In genomic region chr20:62354031-62354808, GRCh38 we compare ENCODE assay signal across 15 cellular contexts. TPM values are rescaled to one million over a fixed set of nuclear protein-coding genes. Genes with fewer than 3 reads are reported as not detected.
A peak's percentile ranks its signal among the peaks of the same experiment; 100 is the strongest.
DNase-seq lines count a peak whose midpoint lies in the region; ATAC-seq, FAIRE-seq and TF ChIP-seq lines count a peak whose summit lies in the region.
"Had no signal": no experiment of that assay in that cellular context is flagged by ENCODE, and none has a peak within 500 bp of the region (broad histone marks: within the 10 kb centered on the region; RNA-seq: fewer than 3 reads in every experiment).

No MANE protein-coding gene starts in this region.

- peaks cover 0 to 48% of the 10 kb centered on the region in 2 experiments; a peak in 1 of 3 replicates for H3K36me3 ChIP-seq in HEK293 (ENCODE audit: control insufficient read depth in 2 of 2, insufficient read depth in 1 of 2, low read length in 2 of 2)
- H3K36me3 ChIP-seq in K562 (ENCODE audit: control insufficient read depth, insufficient read depth, low read length) = peaks cover 71% of the 10 kb centered on the region; the same call in 2 of the 3 replicates
- H3K36me3 ChIP-seq in HepG2 (replicated peaks in 1 of 2; ENCODE audit: control insufficient read depth in 1 of 2, insufficient read depth in 2 of 2, low read length in 2 of 2) = peaks cover 41 to 45% of the 10 kb centered on the region in 2 experiments
- H3K36me3 ChIP-seq in thyroid gland = peaks cover 0 to 14% of the 10 kb centered on the region in 2 donors
- peaks cover 17% of the 10 kb centered on the region for H3K36me3 ChIP-seq in HAP-1 (replicated peaks)
- H3K36me3 ChIP-seq: BE2C, neutrophil had no signal

- WGBS in K562 (ENCODE audit: insufficient coverage, low coverage, missing lambda C conversion rate) = 68% methylated on average over 10 of the region's 14 CpGs
- WGBS in HepG2 (ENCODE audit: low lambda C conversion rate) = 60% methylated on average over 10 of the region's 14 CpGs
- WGBS in thyroid gland, 2 donors = 84 to 88% methylated on average over 11 to 12 of the region's 14 CpGs

- in situ Hi-C loops in K562 (cut with MboI) = no loop called here
- in situ Hi-C loops in HepG2 (cut with HindIII; ENCODE audit: extremely low pct_ligation_motif_present, low pct_unique_long_range_greater_than_20kb) = no loop called here
- in situ Hi-C loops in HAP-1 (cut with MboI; ENCODE audit: low sequenced_read_pairs) = no loop called here

- H2AFZ ChIP-seq in K562 (ENCODE audit: low read depth, low read length) (no peak overlapping the region), HepG2 (ENCODE audit: low read length) (no peak overlapping the region)

- FAIRE-seq in K562 (lab: Jason Lieb, UNC) = no peak
- FAIRE-seq in HepG2 (lab: Jason Lieb, UNC) = no peak
- no peak for FAIRE-seq in H54 (lab: Jason Lieb, UNC)

- TF ChIP-seq RAD21 in K562 (CRISPR knock-in tag; conservative IDR thresholded peaks at IDR 0.05 in 1 of 2, IDR thresholded peaks at IDR 0.05 in 1 of 2) (no peak), HepG2 (CRISPR knock-in tag; IDR thresholded peaks at IDR 0.05) (no peak)

- H3K9me1 ChIP-seq in K562 (ENCODE audit: control insufficient read depth, insufficient read depth, low read length) = peaks cover 2% of the 10 kb centered on the region

- H3K9ac ChIP-seq in K562 (ENCODE audit: insufficient read depth in 1 of 2, low read depth in 2 of 2, low read length in 2 of 2) = peak overlapping the region in 1 of 2 experiments; percentile 73; a peak in 2 of 4 replicates
- peak overlapping the region; percentile 42; the same call in 1 of the 2 replicates for H3K9ac ChIP-seq in HepG2 (ENCODE audit: insufficient read depth, low read depth, low read length)

- CTCF ChIA-PET in HEK293 (lab: Yijun Ruan, JAX) (interaction anchor here (1.9 kb wide), 1 partner anchor 10 kb away, joined by 6 read pairs; no protein-coding TSS in a partner anchor), K562 (lab: Yijun Ruan, JAX; ENCODE audit: low intra/inter-chr PET ratio) (no interaction called here), HepG2 (lab: Yijun Ruan, JAX; ENCODE audit: low intra/inter-chr PET ratio, low total read pairs) (no interaction called here)

- TF ChIP-seq POLR2A in K562 (conservative IDR thresholded peaks at IDR 0.05) (no peak), HepG2 (IDR thresholded peaks at IDR 0.05; ENCODE audit: insufficient read depth in 1 of 2, low read depth in 2 of 2, low read length in 2 of 2) (no peak), thyroid gland (IDR thresholded peaks at IDR 0.05) (no peak), H54 (IDR thresholded peaks at IDR 0.05; ENCODE audit: low read depth, low read length) (no peak)

- H3K4me3 ChIP-seq in HEK293 (ENCODE audit: low read depth, low read length) (no peak overlapping the region), K562 (no peak overlapping the region), HepG2 (replicated peaks in 1 of 3; ENCODE audit: insufficient read depth in 1 of 3, low read depth in 2 of 3, low read length in 3 of 3) (peak overlapping the region in 1 of 3 experiments; percentile 16; a peak in 1 of 6 replicates), thyroid gland (replicated peaks in 1 of 3) (no peak overlapping the region), HAP-1 (no peak overlapping the region)
- H3K4me3 ChIP-seq: left lung had no signal

- BruUV-seq in K562 (replicated peaks; lab: Mats Ljungman, UMichigan) (no TSS peak), HepG2 (replicated peaks; lab: Mats Ljungman, UMichigan) (no TSS peak)

- TF ChIP-seq CTCF in HEK293 (tag by site-specific recombination; IDR thresholded peaks at IDR 0.05) (no peak), K562 (IDR thresholded peaks at IDR 0.05 in 2 of 3, conservative IDR thresholded peaks at IDR 0.05 in 1 of 3; ENCODE audit: insufficient read depth in 2 of 3, low read depth in 1 of 3, low read length in 3 of 3) (no peak), HepG2 (CRISPR knock-in tag; IDR thresholded peaks at IDR 0.05) (peak; percentile 37), thyroid gland (IDR thresholded peaks at IDR 0.05) (no peak)

- H3K4me2 ChIP-seq in K562 (ENCODE audit: insufficient read depth, low read length) (no peak overlapping the region), HepG2 (ENCODE audit: low read depth, low read length) (peak overlapping the region; percentile 62)

- TF ChIP-seq EP300 in K562 (IDR thresholded peaks at IDR 0.05; ENCODE audit: low read length) (no peak), HepG2 (IDR thresholded peaks at IDR 0.05; ENCODE audit: low read depth in 2 of 2, low read length in 2 of 2) (no peak), HepG2 (CRISPR knock-in tag; IDR thresholded peaks at IDR 0.05; ENCODE audit: borderline replicate concordance) (no peak)

- POLR2A ChIA-PET in HEK293 (lab: Yijun Ruan, JAX) (no interaction called here), K562 (lab: Yijun Ruan, JAX) (interaction anchor here (1.0 kb wide), 1 partner anchor 13 kb away, joined by 4 read pairs; no protein-coding TSS in a partner anchor), HepG2 (lab: Yijun Ruan, JAX) (interaction anchor here (1.0 to 5.8 kb wide), 5 partner anchors 10 to 50 kb away, joined by 3 to 78 read pairs (median 6); partner anchors contain the start of gene LAMA5)

- ATAC-seq in K562 (no peak), HepG2 (peak; percentile 8)
- ATAC-seq: activated CD4-positive, CD25-positive, alpha-beta regulatory T cell treated with anti-CD3 and anti-CD28 coated beads, Interleukin-2, amount 50 U/mL, for 24 hours; activated naive CD4-positive, alpha-beta T cell treated with anti-CD3 and anti-CD28 coated beads, Interleukin-2, amount 50 U/mL, for 72 hours; left lung; T-cell had no signal

- H4K20me1 ChIP-seq in K562 (replicated peaks; ENCODE audit: control insufficient read depth, insufficient read depth, low read length) = 0 out of 2 replicates have a peak, but pooled peaks cover 3% of the 10 kb centered on the region
- peaks cover 20% of the 10 kb centered on the region; the same call in 1 of the 2 replicates for H4K20me1 ChIP-seq in HepG2 (ENCODE audit: insufficient read depth, low read length)

- no peak for DNase-seq in K562 (ENCODE audit: extremely low read depth in 1 of 4, low spot score in 3 of 4)
- DNase-seq in HepG2 (ENCODE audit: low spot score) = no peak
- DNase-seq in thyroid gland = no peak
- no peak for DNase-seq in HAP-1 (ENCODE audit: low spot score in 2 of 2)
- no peak for DNase-seq in H54 (ENCODE audit: insufficient read length, low spot score)
- DNase-seq in posterior vena cava (ENCODE audit: low spot score) = no peak
- DNase-seq: activated T-cell treated with anti-CD3 and anti-CD28 coated beads for 4 hours, BE2C, DMS79 treated with DMSO at 0.1 percent for 48 hours, T-cell had no signal

- H3K9me3 ChIP-seq in HEK293 (ENCODE audit: control insufficient read depth, insufficient read depth, low read depth, low read length) (no peaks in the 10 kb centered on the region), K562 (replicated peaks; ENCODE audit: control insufficient read depth, insufficient read depth, low read depth, low read length) (no peaks in the 10 kb centered on the region), HepG2 (ENCODE audit: low read length) (no peaks in the 10 kb centered on the region), thyroid gland (no peaks in the 10 kb centered on the region), HAP-1 (no peaks in the 10 kb centered on the region)
- H3K9me3 ChIP-seq: BE2C, left lung, neutrophil had no signal

- H3K27me3 ChIP-seq in K562 (ENCODE audit: control insufficient read depth in 2 of 2, insufficient read depth in 2 of 2, low read length in 2 of 2) (no peaks in the 10 kb centered on the region), HepG2 (ENCODE audit: control insufficient read depth in 1 of 2, insufficient read depth in 2 of 2, low read length in 2 of 2) (no peaks in the 10 kb centered on the region), thyroid gland (no peaks in the 10 kb centered on the region), HAP-1 (ENCODE audit: low read depth) (no peaks in the 10 kb centered on the region)
- H3K27me3 ChIP-seq: BE2C had no signal

- intact Hi-C loops in K562 (cut with micrococcal nuclease) = no loop called here
- intact Hi-C loops in HepG2 (cut with micrococcal nuclease; ENCODE audit: unreplicated experiment) = loop anchor here (2.0 kb wide), 1 partner anchor 17 kb away; no protein-coding TSS in a partner anchor
- intact Hi-C loops in thyroid gland (cut with DNase I) = no loop called here
- intact Hi-C loops in posterior vena cava (cut with DNase I) = no loop called here

- H3K4me1 ChIP-seq in HEK293 (ENCODE audit: control insufficient read depth, insufficient read depth, low read length) (peaks cover 8% of the 10 kb centered on the region), K562 (replicated peaks in 1 of 2; ENCODE audit: control insufficient read depth in 2 of 2, insufficient read depth in 2 of 2, low read length in 2 of 2) (peaks cover 26 to 85% of the 10 kb centered on the region in 2 experiments), HepG2 (ENCODE audit: insufficient read depth, low read length) (peaks cover 56% of the 10 kb centered on the region), thyroid gland (peaks cover 74 to 94% of the 10 kb centered on the region in 2 donors), HAP-1 (no peaks in the 10 kb centered on the region)

- peaks cover 47% of the 10 kb centered on the region for H3K79me2 ChIP-seq in K562 (ENCODE audit: control insufficient read depth, insufficient read depth, low read length)
- H3K79me2 ChIP-seq in HepG2 (ENCODE audit: insufficient read depth, low read length) = peaks cover 21% of the 10 kb centered on the region

- H3K27ac ChIP-seq in HEK293 (ENCODE audit: extremely low read depth, low read depth, low read length) = no peak overlapping the region
- H3K27ac ChIP-seq in K562 (ENCODE audit: extremely low read depth, low read depth, low read length) = no peak overlapping the region
- H3K27ac ChIP-seq in HepG2 (ENCODE audit: extremely low read length, insufficient read depth, low read length) = peak overlapping the region; percentile 56
- H3K27ac ChIP-seq in thyroid gland = peak overlapping the region in 2 of 3 donors; percentile 90 to 97
- H3K27ac ChIP-seq: neutrophil had no signal

RNA-seq across cellular contexts. Expression of gene LAMA5, which starts 12.9 kb away (rescaled TPM):
- total RNA-seq in K562 (2011; cell fraction: chromatin; rRNA removed; ENCODE audit: low replicate concordance) = 218 and 612 TPM in 2 replicates
- total RNA-seq in K562 (2011; cell fraction: nucleolus; rRNA removed) = 256 and 378 TPM in 2 replicates
- 206 and 238 TPM in 2 replicates for total RNA-seq in K562 (2011; cell fraction: nucleoplasm; rRNA removed)
- total RNA-seq in K562 (2014; rRNA removed) = 26.4 and 38.3 TPM in 2 replicates
- total RNA-seq in K562 (2014; rRNA removed; fragmentation: Illumina TruSeq; extraction: Trizol) = 2.2 and 3.2 TPM in 2 replicates
- 11.3 and 11.7 TPM in 2 replicates for total RNA-seq in K562 (2015; rRNA removed; fragmentation: Illumina TruSeq; extraction: Trizol)
- 86.4 and 101 TPM in 2 replicates for total RNA-seq in K562 (2021)
- 4.4 and 10.0 TPM in 2 replicates for polyA plus RNA-seq in K562 (2011; rRNA removed)
- polyA plus RNA-seq in K562 (2011; cell fraction: cytosol; rRNA removed) = 3.9 and 11.1 TPM in 2 replicates
- polyA plus RNA-seq in K562 (2011; cell fraction: nucleus; rRNA removed) = 130 and 166 TPM in 2 replicates
- polyA plus RNA-seq in K562 (2012) = 49.7 and 63.1 TPM in 2 replicates
- polyA plus RNA-seq in K562 (2014; fragmentation: Illumina TruSeq; extraction: Trizol) = 7.8 and 20.0 TPM in 2 replicates
- polyA plus RNA-seq in K562 (2014; fragmentation: Nextera tagmentation; extraction: Ambion mirVana) = under 1 TPM; 0.31 to 0.48 TPM
- polyA plus RNA-seq in K562 (2014; rRNA removed) = 60.2 and 67.3 TPM in 2 replicates
- 1.5 and 1.9 TPM in 2 replicates for polyA minus RNA-seq in K562 (2011; rRNA and poly(A)+ RNA removed)
- polyA minus RNA-seq in K562 (2011; cell fraction: cytosol; rRNA and poly(A)+ RNA removed) = 11.0 and 21.3 TPM in 2 replicates
- polyA minus RNA-seq in K562 (2011; cell fraction: nucleus; rRNA and poly(A)+ RNA removed) = 33.7 and 42.1 TPM in 2 replicates
- 28.5 and 44.7 TPM in 2 replicates for total RNA-seq in HepG2 (2016; rRNA removed; fragmentation: Illumina TruSeq; extraction: Trizol)
- 32.2 and 40.1 TPM in 2 replicates for total RNA-seq in HepG2 (2016; cell fraction: cytosol; rRNA removed; fragmentation: Illumina TruSeq; extraction: Trizol; ENCODE audit: low read depth)
- total RNA-seq in HepG2 (2016; cell fraction: insoluble cytoplasmic fraction; rRNA removed; fragmentation: Illumina TruSeq; extraction: Trizol) = 24.0 and 53.5 TPM in 2 replicates
- total RNA-seq in HepG2 (2016; cell fraction: membrane; rRNA removed; fragmentation: Illumina TruSeq; extraction: Trizol) = 23.5 and 24.2 TPM in 2 replicates
- 108 and 131 TPM in 2 replicates for total RNA-seq in HepG2 (2016; cell fraction: nucleus; rRNA removed; fragmentation: Illumina TruSeq; extraction: Trizol)
- polyA plus RNA-seq in HepG2 (2011; rRNA removed) = 21.0 and 22.7 TPM in 2 replicates
- 9.5 and 17.6 TPM in 2 replicates for polyA plus RNA-seq in HepG2 (2011; cell fraction: cytosol; rRNA removed)
- 504 and 754 TPM in 2 replicates for polyA plus RNA-seq in HepG2 (2011; cell fraction: nucleus; rRNA removed)
- polyA plus RNA-seq in HepG2 (2012) = 96.2 and 135 TPM in 2 replicates
- 12.5 and 12.7 TPM in 2 replicates for polyA plus RNA-seq in HepG2 (2016; cell fraction: cytosol; fragmentation: Illumina TruSeq; extraction: Trizol; ENCODE audit: low read depth)
- 34.3 and 49.3 TPM in 2 replicates for polyA plus RNA-seq in HepG2 (2016; cell fraction: insoluble cytoplasmic fraction; fragmentation: Illumina TruSeq; extraction: Trizol; ENCODE audit: low read depth)
- 14.2 and 17.2 TPM in 2 replicates for polyA plus RNA-seq in HepG2 (2016; cell fraction: membrane; fragmentation: Illumina TruSeq; extraction: Trizol; ENCODE audit: low read depth)
- 598 and 620 TPM in 2 replicates for polyA plus RNA-seq in HepG2 (2016; cell fraction: nucleus; fragmentation: Illumina TruSeq; extraction: Trizol; ENCODE audit: insufficient read depth, low read depth)
- 26.2 and 35.7 TPM in 2 replicates for polyA minus RNA-seq in HepG2 (2011; rRNA and poly(A)+ RNA removed; ENCODE audit: low replicate concordance)
- polyA minus RNA-seq in HepG2 (2011; cell fraction: cytosol; rRNA and poly(A)+ RNA removed) = 23.2 and 27.1 TPM in 2 replicates
- 70.0 and 71.2 TPM in 2 replicates for polyA minus RNA-seq in HepG2 (2011; cell fraction: nucleus; rRNA and poly(A)+ RNA removed)
- total RNA-seq in thyroid gland = 100 to 1,000 TPM in 3 of 4 donors, 10 to 100 TPM in 1; 93.9 to 179 (median 117) TPM
- total RNA-seq in posterior vena cava = 100 to 1,000 TPM; 131 to 183 TPM

RNA-seq across cellular contexts. Expression of gene RPS21, which starts 32.7 kb away (rescaled TPM):
- total RNA-seq in K562 (2011; cell fraction: chromatin; rRNA removed; ENCODE audit: low replicate concordance) = 256 and 439 TPM in 2 replicates
- 1,390 and 1,394 TPM in 2 replicates for total RNA-seq in K562 (2011; cell fraction: nucleolus; rRNA removed)
- total RNA-seq in K562 (2011; cell fraction: nucleoplasm; rRNA removed) = 1,168 and 2,200 TPM in 2 replicates
- total RNA-seq in K562 (2014; rRNA removed) = 1,801 and 2,504 TPM in 2 replicates
- total RNA-seq in K562 (2014; rRNA removed; fragmentation: Illumina TruSeq; extraction: Trizol) = 1,196 and 1,380 TPM in 2 replicates
- total RNA-seq in K562 (2015; rRNA removed; fragmentation: Illumina TruSeq; extraction: Trizol) = 1,567 and 1,716 TPM in 2 replicates
- 3,091 and 3,491 TPM in 2 replicates for total RNA-seq in K562 (2021)
- 5,647 and 7,256 TPM in 2 replicates for polyA plus RNA-seq in K562 (2011; rRNA removed)
- polyA plus RNA-seq in K562 (2011; cell fraction: cytosol; rRNA removed) = 8,200 and 10,658 TPM in 2 replicates
- polyA plus RNA-seq in K562 (2011; cell fraction: nucleus; rRNA removed) = 3,206 and 5,803 TPM in 2 replicates
- polyA plus RNA-seq in K562 (2012) = 4,519 and 5,994 TPM in 2 replicates
- polyA plus RNA-seq in K562 (2014; fragmentation: Illumina TruSeq; extraction: Trizol) = 1,908 and 2,386 TPM in 2 replicates
- polyA plus RNA-seq in K562 (2014; fragmentation: Nextera tagmentation; extraction: Ambion mirVana) = 1,000 to 10,000 TPM; 3,588 to 3,968 TPM
- 3,958 and 4,439 TPM in 2 replicates for polyA plus RNA-seq in K562 (2014; rRNA removed)
- polyA minus RNA-seq in K562 (2011; rRNA and poly(A)+ RNA removed) = 1,429 and 1,744 TPM in 2 replicates
- 755 and 891 TPM in 2 replicates for polyA minus RNA-seq in K562 (2011; cell fraction: cytosol; rRNA and poly(A)+ RNA removed)
- polyA minus RNA-seq in K562 (2011; cell fraction: nucleus; rRNA and poly(A)+ RNA removed) = 430 and 792 TPM in 2 replicates
- 2,584 and 2,647 TPM in 2 replicates for total RNA-seq in HepG2 (2016; rRNA removed; fragmentation: Illumina TruSeq; extraction: Trizol)
- 3,497 and 3,511 TPM in 2 replicates for total RNA-seq in HepG2 (2016; cell fraction: cytosol; rRNA removed; fragmentation: Illumina TruSeq; extraction: Trizol; ENCODE audit: low read depth)
- total RNA-seq in HepG2 (2016; cell fraction: insoluble cytoplasmic fraction; rRNA removed; fragmentation: Illumina TruSeq; extraction: Trizol) = 2,606 and 2,768 TPM in 2 replicates
- total RNA-seq in HepG2 (2016; cell fraction: membrane; rRNA removed; fragmentation: Illumina TruSeq; extraction: Trizol) = 4,939 and 5,761 TPM in 2 replicates
- total RNA-seq in HepG2 (2016; cell fraction: nucleus; rRNA removed; fragmentation: Illumina TruSeq; extraction: Trizol) = 1,156 and 1,166 TPM in 2 replicates
- 9,925 and 11,063 TPM in 2 replicates for polyA plus RNA-seq in HepG2 (2011; rRNA removed)
- 11,031 and 15,081 TPM in 2 replicates for polyA plus RNA-seq in HepG2 (2011; cell fraction: cytosol; rRNA removed)
- polyA plus RNA-seq in HepG2 (2011; cell fraction: nucleus; rRNA removed) = 5,156 and 5,267 TPM in 2 replicates
- 6,658 and 8,852 TPM in 2 replicates for polyA plus RNA-seq in HepG2 (2012)
- polyA plus RNA-seq in HepG2 (2016; cell fraction: cytosol; fragmentation: Illumina TruSeq; extraction: Trizol; ENCODE audit: low read depth) = 5,362 and 5,590 TPM in 2 replicates
- 3,197 and 3,428 TPM in 2 replicates for polyA plus RNA-seq in HepG2 (2016; cell fraction: insoluble cytoplasmic fraction; fragmentation: Illumina TruSeq; extraction: Trizol; ENCODE audit: low read depth)
- polyA plus RNA-seq in HepG2 (2016; cell fraction: membrane; fragmentation: Illumina TruSeq; extraction: Trizol; ENCODE audit: low read depth) = 5,998 and 6,820 TPM in 2 replicates
- polyA plus RNA-seq in HepG2 (2016; cell fraction: nucleus; fragmentation: Illumina TruSeq; extraction: Trizol; ENCODE audit: insufficient read depth, low read depth) = 2,753 and 2,989 TPM in 2 replicates
- 2,340 and 3,999 TPM in 2 replicates for polyA minus RNA-seq in HepG2 (2011; rRNA and poly(A)+ RNA removed; ENCODE audit: low replicate concordance)
- 1,154 and 1,167 TPM in 2 replicates for polyA minus RNA-seq in HepG2 (2011; cell fraction: cytosol; rRNA and poly(A)+ RNA removed)
- 809 and 896 TPM in 2 replicates for polyA minus RNA-seq in HepG2 (2011; cell fraction: nucleus; rRNA and poly(A)+ RNA removed)
- total RNA-seq in thyroid gland = 1,000 to 10,000 TPM; 1,818 to 3,649 (median 2,349) TPM
- total RNA-seq in posterior vena cava = 1,000 to 10,000 TPM; 1,227 to 1,253 TPM

RNA-seq across cellular contexts. Expression of gene ADRM1, which starts 51.4 kb away (rescaled TPM):
- 21.6 and 87.3 TPM in 2 replicates for total RNA-seq in K562 (2011; cell fraction: chromatin; rRNA removed; ENCODE audit: low replicate concordance)
- 87.6 and 87.7 TPM in 2 replicates for total RNA-seq in K562 (2011; cell fraction: nucleolus; rRNA removed)
- 41.0 and 41.6 TPM in 2 replicates for total RNA-seq in K562 (2011; cell fraction: nucleoplasm; rRNA removed)
- total RNA-seq in K562 (2014; rRNA removed) (223 and 261 TPM in 2 replicates), K562 (2014; rRNA removed; fragmentation: Illumina TruSeq; extraction: Trizol) (22.5 and 32.1 TPM in 2 replicates), K562 (2015; rRNA removed; fragmentation: Illumina TruSeq; extraction: Trizol) (125 and 136 TPM in 2 replicates), K562 (2021) (159 and 160 TPM in 2 replicates), HepG2 (2016; rRNA removed; fragmentation: Illumina TruSeq; extraction: Trizol) (143 and 154 TPM in 2 replicates), thyroid gland (100 to 1,000 TPM in 3 of 4 donors, 10 to 100 TPM in 1; 89.9 to 140 (median 117) TPM), posterior vena cava (10 to 100 TPM; 60.9 to 70.3 TPM)
- polyA plus RNA-seq in K562 (2011; rRNA removed) (57.6 and 67.4 TPM in 2 replicates), K562 (2014; fragmentation: Illumina TruSeq; extraction: Trizol) (49.3 and 107 TPM in 2 replicates), K562 (2014; fragmentation: Nextera tagmentation; extraction: Ambion mirVana) (10 to 100 TPM in 1 of 2 experiments, 1 to 10 TPM in 1; 5.0 to 21.6 TPM), K562 (2014; rRNA removed) (192 and 201 TPM in 2 replicates), HepG2 (2011; rRNA removed) (92.9 and 106 TPM in 2 replicates)
- 69.2 and 237 TPM in 2 replicates for polyA plus RNA-seq in K562 (2011; cell fraction: cytosol; rRNA removed)
- polyA plus RNA-seq in K562 (2011; cell fraction: nucleus; rRNA removed) = 65.6 and 116 TPM in 2 replicates
- 109 and 153 TPM in 2 replicates for polyA plus RNA-seq in K562 (2012)
- 16.1 and 32.6 TPM in 2 replicates for polyA minus RNA-seq in K562 (2011; rRNA and poly(A)+ RNA removed)
- polyA minus RNA-seq in K562 (2011; cell fraction: cytosol; rRNA and poly(A)+ RNA removed) = 51.8 and 55.0 TPM in 2 replicates
- 42.8 and 44.0 TPM in 2 replicates for polyA minus RNA-seq in K562 (2011; cell fraction: nucleus; rRNA and poly(A)+ RNA removed)
- total RNA-seq in HepG2 (2016; cell fraction: cytosol; rRNA removed; fragmentation: Illumina TruSeq; extraction: Trizol; ENCODE audit: low read depth) = 51.6 and 53.2 TPM in 2 replicates
- total RNA-seq in HepG2 (2016; cell fraction: insoluble cytoplasmic fraction; rRNA removed; fragmentation: Illumina TruSeq; extraction: Trizol) = 149 and 159 TPM in 2 replicates
- 59.3 and 62.8 TPM in 2 replicates for total RNA-seq in HepG2 (2016; cell fraction: membrane; rRNA removed; fragmentation: Illumina TruSeq; extraction: Trizol)
- 76.2 and 86.5 TPM in 2 replicates for total RNA-seq in HepG2 (2016; cell fraction: nucleus; rRNA removed; fragmentation: Illumina TruSeq; extraction: Trizol)
- polyA plus RNA-seq in HepG2 (2011; cell fraction: cytosol; rRNA removed) = 90.4 and 144 TPM in 2 replicates
- 158 and 185 TPM in 2 replicates for polyA plus RNA-seq in HepG2 (2011; cell fraction: nucleus; rRNA removed)
- 62.1 and 86.3 TPM in 2 replicates for polyA plus RNA-seq in HepG2 (2012)
- polyA plus RNA-seq in HepG2 (2016; cell fraction: cytosol; fragmentation: Illumina TruSeq; extraction: Trizol; ENCODE audit: low read depth) = 50.3 and 52.6 TPM in 2 replicates
- polyA plus RNA-seq in HepG2 (2016; cell fraction: insoluble cytoplasmic fraction; fragmentation: Illumina TruSeq; extraction: Trizol; ENCODE audit: low read depth) = 185 and 189 TPM in 2 replicates
- 54.2 and 55.6 TPM in 2 replicates for polyA plus RNA-seq in HepG2 (2016; cell fraction: membrane; fragmentation: Illumina TruSeq; extraction: Trizol; ENCODE audit: low read depth)
- polyA plus RNA-seq in HepG2 (2016; cell fraction: nucleus; fragmentation: Illumina TruSeq; extraction: Trizol; ENCODE audit: insufficient read depth, low read depth) = 165 and 171 TPM in 2 replicates
- 92.6 and 107 TPM in 2 replicates for polyA minus RNA-seq in HepG2 (2011; rRNA and poly(A)+ RNA removed; ENCODE audit: low replicate concordance)
- 50.7 and 55.0 TPM in 2 replicates for polyA minus RNA-seq in HepG2 (2011; cell fraction: cytosol; rRNA and poly(A)+ RNA removed)
- polyA minus RNA-seq in HepG2 (2011; cell fraction: nucleus; rRNA and poly(A)+ RNA removed) = 47.2 and 49.4 TPM in 2 replicates

RNA-seq across cellular contexts. Expression of gene CABLES2, which starts 52.9 kb away (rescaled TPM):
- total RNA-seq in K562 (2011; cell fraction: chromatin; rRNA removed; ENCODE audit: low replicate concordance) = 3.6 and 7.1 TPM in 2 replicates
- total RNA-seq in K562 (2011; cell fraction: nucleolus; rRNA removed) = 3.0 and 3.3 TPM in 2 replicates
- total RNA-seq in K562 (2011; cell fraction: nucleoplasm; rRNA removed) = 2.5 and 3.0 TPM in 2 replicates
- total RNA-seq in K562 (2014; rRNA removed) = 1.2 and 2.0 TPM in 2 replicates
- total RNA-seq in K562 (2014; rRNA removed; fragmentation: Illumina TruSeq; extraction: Trizol) = 0.93 and 1.3 TPM in 2 replicates
- 1.4 and 1.6 TPM in 2 replicates for total RNA-seq in K562 (2015; rRNA removed; fragmentation: Illumina TruSeq; extraction: Trizol)
- 3.7 and 4.2 TPM in 2 replicates for total RNA-seq in K562 (2021)
- 2.2 and 2.5 TPM in 2 replicates for polyA plus RNA-seq in K562 (2011; rRNA removed)
- polyA plus RNA-seq in K562 (2011; cell fraction: cytosol; rRNA removed) = 2.6 and 3.8 TPM in 2 replicates
- polyA plus RNA-seq in K562 (2011; cell fraction: nucleus; rRNA removed) = 5.3 and 9.0 TPM in 2 replicates
- 3.9 and 7.7 TPM in 2 replicates for polyA plus RNA-seq in K562 (2012)
- 2.7 and 3.2 TPM in 2 replicates for polyA plus RNA-seq in K562 (2014; fragmentation: Illumina TruSeq; extraction: Trizol)
- under 1 TPM; 0.46 to 0.72 TPM for polyA plus RNA-seq in K562 (2014; fragmentation: Nextera tagmentation; extraction: Ambion mirVana)
- polyA plus RNA-seq in K562 (2014; rRNA removed) = 2.1 and 2.2 TPM in 2 replicates
- polyA minus RNA-seq in K562 (2011; rRNA and poly(A)+ RNA removed) = 1.1 and 1.7 TPM in 2 replicates
- 5.1 and 5.4 TPM in 2 replicates for polyA minus RNA-seq in K562 (2011; cell fraction: cytosol; rRNA and poly(A)+ RNA removed)
- polyA minus RNA-seq in K562 (2011; cell fraction: nucleus; rRNA and poly(A)+ RNA removed) = 1.6 and 1.7 TPM in 2 replicates
- 9.7 and 10.2 TPM in 2 replicates for total RNA-seq in HepG2 (2016; rRNA removed; fragmentation: Illumina TruSeq; extraction: Trizol)
- 3.4 and 4.0 TPM in 2 replicates for total RNA-seq in HepG2 (2016; cell fraction: cytosol; rRNA removed; fragmentation: Illumina TruSeq; extraction: Trizol; ENCODE audit: low read depth)
- total RNA-seq in HepG2 (2016; cell fraction: insoluble cytoplasmic fraction; rRNA removed; fragmentation: Illumina TruSeq; extraction: Trizol) = 9.2 and 9.3 TPM in 2 replicates
- 13.2 and 14.3 TPM in 2 replicates for total RNA-seq in HepG2 (2016; cell fraction: membrane; rRNA removed; fragmentation: Illumina TruSeq; extraction: Trizol)
- total RNA-seq in HepG2 (2016; cell fraction: nucleus; rRNA removed; fragmentation: Illumina TruSeq; extraction: Trizol) = 5.6 and 7.3 TPM in 2 replicates
- 5.2 and 5.9 TPM in 2 replicates for polyA plus RNA-seq in HepG2 (2011; rRNA removed)
- 4.8 and 5.4 TPM in 2 replicates for polyA plus RNA-seq in HepG2 (2011; cell fraction: cytosol; rRNA removed)
- 6.8 and 7.6 TPM in 2 replicates for polyA plus RNA-seq in HepG2 (2011; cell fraction: nucleus; rRNA removed)
- 4.7 and 5.4 TPM in 2 replicates for polyA plus RNA-seq in HepG2 (2012)
- 7.5 and 8.3 TPM in 2 replicates for polyA plus RNA-seq in HepG2 (2016; cell fraction: cytosol; fragmentation: Illumina TruSeq; extraction: Trizol; ENCODE audit: low read depth)
- polyA plus RNA-seq in HepG2 (2016; cell fraction: insoluble cytoplasmic fraction; fragmentation: Illumina TruSeq; extraction: Trizol; ENCODE audit: low read depth) = 20.6 and 26.7 TPM in 2 replicates
- 20.0 and 22.1 TPM in 2 replicates for polyA plus RNA-seq in HepG2 (2016; cell fraction: membrane; fragmentation: Illumina TruSeq; extraction: Trizol; ENCODE audit: low read depth)
- polyA plus RNA-seq in HepG2 (2016; cell fraction: nucleus; fragmentation: Illumina TruSeq; extraction: Trizol; ENCODE audit: insufficient read depth, low read depth) = 18.8 and 19.3 TPM in 2 replicates
- 5.3 and 6.3 TPM in 2 replicates for polyA minus RNA-seq in HepG2 (2011; rRNA and poly(A)+ RNA removed; ENCODE audit: low replicate concordance)
- polyA minus RNA-seq in HepG2 (2011; cell fraction: cytosol; rRNA and poly(A)+ RNA removed) = 4.9 and 6.3 TPM in 2 replicates
- polyA minus RNA-seq in HepG2 (2011; cell fraction: nucleus; rRNA and poly(A)+ RNA removed) = 4.8 and 5.2 TPM in 2 replicates
- 1 to 10 TPM; 5.8 to 8.5 (median 7.7) TPM for total RNA-seq in thyroid gland
- total RNA-seq in posterior vena cava = 1 to 10 TPM; 3.4 to 3.8 TPM

Comparison
In these comparisons a context has a peak if more than half of its experiments do, and no peak if none do; other contexts are left out.
1. H3K27ac ChIP-seq: peak in HepG2 (single experiment) and thyroid gland (2 of 3); none in HEK293 (single experiment) and K562 (single experiment).